Comparison of ENCODE assay signal across 17 cellular contexts in genomic region chr15:49718234-49718633, GRCh38.
DNase-seq lines count a peak whose midpoint lies in the region; ATAC-seq, FAIRE-seq and TF ChIP-seq lines count a peak whose summit lies in the region.
"Had no signal": no experiment of that assay in that cellular context is flagged by ENCODE, and none has a peak within 500 bp of the region (broad histone marks: within the 10 kb centered on the region; RNA-seq: fewer than 3 reads in every experiment).

No MANE protein-coding gene starts in this region.

- H3K27me3 ChIP-seq in IMR-90 (ENCODE audit: control insufficient read depth, insufficient read depth, low read length) (no peaks in the 10 kb centered on the region), bronchial epithelial cell (ENCODE audit: control insufficient read depth, insufficient read depth, low read length) (no peaks in the 10 kb centered on the region), left lung (no peaks in the 10 kb centered on the region), tibial artery (no peaks in the 10 kb centered on the region)
- H3K27me3 ChIP-seq: spleen had no signal

- no peak overlapping the region for H2AK9ac ChIP-seq in IMR-90 (replicated peaks; ENCODE audit: low read depth, low read length, poor library complexity)

- peak overlapping the region; percentile 92 for H3K18ac ChIP-seq in IMR-90 (ENCODE audit: low read depth, low read length)

- H3K4ac ChIP-seq in IMR-90 (ENCODE audit: low read depth, low read length) = no peak overlapping the region

- no peaks in the 10 kb centered on the region for H3K79me1 ChIP-seq in IMR-90 (ENCODE audit: low read depth in 1 of 2, low read length in 2 of 2)

- no peak for TF ChIP-seq POLR2A in IMR-90 (IDR thresholded peaks at IDR 0.05; ENCODE audit: low read depth, low read length)

- H3K4me3 ChIP-seq in IMR-90 (ENCODE audit: insufficient read depth, low read depth, low read length) (no peak overlapping the region), bronchial epithelial cell (ENCODE audit: low read depth, low read length) (no peak overlapping the region), left lung (no peak overlapping the region), tibial artery (no peak overlapping the region)
- H3K4me3 ChIP-seq: spleen had no signal

- WGBS in IMR-90 (ENCODE audit: extremely low coverage in 2 of 2, insufficient read length in 1 of 2), 2 experiments = no CpG with 5 or more reads among the region's 2 CpGs

- no peak overlapping the region; the same call in 1 of the 2 replicates for H4K5ac ChIP-seq in IMR-90 (ENCODE audit: low read depth, low read length)

- DNase-seq in IMR-90 (peak; percentile 69), bronchial epithelial cell (ENCODE audit: low read depth) (peak; percentile 4), left lung (no peak), tibial artery (no peak), DMS 273 (lab: John Stamatoyannopoulos, UW; ENCODE audit: unreplicated experiment) (no peak)
- DNase-seq in effector CD8-positive, alpha-beta T cell (lab: John Stamatoyannopoulos, UW) = no peak
- no peak for DNase-seq in stimulated activated CD4-positive, alpha-beta T cell treated with anti-CD3 and anti-CD28 coated beads, Interleukin-4, amount 100 ng/mL, for 4 hours
- DNase-seq: activated T-cell treated with anti-CD3 and anti-CD28 coated beads for 4 hours, anterior cingulate cortex, DMS79, endodermal cell, naive B cell, NCI-H226, SHP77, spleen had no signal

- no peak overlapping the region for H3K56ac ChIP-seq in IMR-90 (ENCODE audit: extremely low read depth, insufficient read depth, low read length)

- no peak overlapping the region for H2AK5ac ChIP-seq in IMR-90 (ENCODE audit: low read depth, low read length)

- H3K4me1 ChIP-seq in IMR-90 (ENCODE audit: control insufficient read depth, insufficient read depth, low read length) (peaks cover 2% of the 10 kb centered on the region; the same call in 1 of the 2 replicates), left lung (peaks cover 0 to 39% of the 10 kb centered on the region in 2 donors), tibial artery (peaks cover 0 to 17% (median 9%) of the 10 kb centered on the region in 4 donors)

- BruUV-seq in IMR-90 (replicated peaks; lab: Mats Ljungman, UMichigan) = no TSS peak

- POLR2A ChIA-PET in IMR-90 (lab: Charles Lee; ENCODE audit: unreplicated experiment) = no interaction called here

- no peak overlapping the region for H2BK120ac ChIP-seq in IMR-90 (ENCODE audit: low read depth, low read length)

- H3K9ac ChIP-seq in IMR-90 (ENCODE audit: low read depth, low read length) = no peak overlapping the region; the same call in 1 of the 2 replicates

- TF ChIP-seq RAD21 in IMR-90 (IDR thresholded peaks at IDR 0.05; ENCODE audit: low read length) = no peak

- H4K20me1 ChIP-seq in IMR-90 (ENCODE audit: insufficient read depth, low read length) = no peaks in the 10 kb centered on the region

- H3K14ac ChIP-seq in IMR-90 (replicated peaks; ENCODE audit: low read depth, low read length) = no peak overlapping the region

- H3K23ac ChIP-seq in IMR-90 (ENCODE audit: low read depth, low read length) = no peak overlapping the region

- CTCF ChIA-PET in IMR-90 (lab: Yijun Ruan, JAX) = no interaction called here

- intact Hi-C loops in IMR-90 (cut with micrococcal nuclease) = no loop called here
- intact Hi-C loops in left lung (cut with DNase I) = no loop called here
- intact Hi-C loops in tibial artery (cut with DNase I; ENCODE audit: low total_unique reads) = loop anchor here (5.0 to 10.0 kb wide), 2 partner anchors 73 to 164 kb away; no protein-coding TSS in a partner anchor

- H2BK5ac ChIP-seq in IMR-90 (ENCODE audit: low read depth, low read length, poor library complexity, severe bottlenecking) = peak overlapping the region; percentile 44

- ATAC-seq in IMR-90 (ENCODE audit: low read depth) (peak; percentile 60; the same call in 1 of the 2 replicates), left lung (peak; percentile 45), HG02678 (IDR thresholded peaks at IDR 0.05; ENCODE audit: unreplicated experiment) (no peak)

- TF ChIP-seq CTCF in IMR-90 (conservative IDR thresholded peaks at IDR 0.05; ENCODE audit: low read depth, low read length) (no peak), bronchial epithelial cell (IDR thresholded peaks at IDR 0.05; ENCODE audit: insufficient read depth, low read length, severe bottlenecking) (no peak), left lung (IDR thresholded peaks at IDR 0.05) (no peak), tibial artery (IDR thresholded peaks at IDR 0.05) (no peak)

- dilution Hi-C loops in IMR-90 (cut with HindIII; ENCODE audit: low sequenced_read_pairs, unreplicated experiment) = no loop called here

- H2AFZ ChIP-seq in IMR-90 (replicated peaks; ENCODE audit: low read length, poor library complexity) = no peak overlapping the region

- no peak for FAIRE-seq in bronchial epithelial cell (lab: Jason Lieb, UNC)

- H4K8ac ChIP-seq in IMR-90 (ENCODE audit: low read depth in 2 of 2, low read length in 2 of 2) = no peak overlapping the region

- no peak overlapping the region for H2BK20ac ChIP-seq in IMR-90 (ENCODE audit: low read depth, low read length)

- H3K9me3 ChIP-seq in IMR-90 (ENCODE audit: control insufficient read depth, insufficient read depth, low read length) = no peaks in the 10 kb centered on the region
- no peaks in the 10 kb centered on the region for H3K9me3 ChIP-seq in left lung
- no peaks in the 10 kb centered on the region for H3K9me3 ChIP-seq in tibial artery
- H3K9me3 ChIP-seq: spleen had no signal

- H3K36me3 ChIP-seq in IMR-90 (ENCODE audit: control insufficient read depth, insufficient read depth, low read length) = no peaks in the 10 kb centered on the region
- H3K36me3 ChIP-seq in bronchial epithelial cell (ENCODE audit: control insufficient read depth, insufficient read depth, low read length) = no peaks in the 10 kb centered on the region
- H3K36me3 ChIP-seq in left lung = no peaks in the 10 kb centered on the region
- H3K36me3 ChIP-seq in tibial artery = no peaks in the 10 kb centered on the region
- H3K36me3 ChIP-seq: spleen had no signal

- H2BK15ac ChIP-seq in IMR-90 (ENCODE audit: low read depth, low read length) = no peak overlapping the region

- no peak overlapping the region for H4K91ac ChIP-seq in IMR-90 (ENCODE audit: insufficient read depth, low read depth, low read length)

- in situ Hi-C loops in IMR-90 (cut with MboI; ENCODE audit: low sequenced_read_pairs) = no loop called here

- H3K9me1 ChIP-seq in IMR-90 (ENCODE audit: insufficient read depth, low read length) = no peaks in the 10 kb centered on the region

- H3K27ac ChIP-seq in IMR-90 (ENCODE audit: insufficient read depth, low read length) (peak overlapping the region; percentile 29; the same call in 1 of the 2 replicates), left lung (peak overlapping the region; percentile 46 to 56), tibial artery (peak overlapping the region; percentile 51 to 64)
- H3K27ac ChIP-seq: VCaP had no signal

- H3K4me2 ChIP-seq in IMR-90 (ENCODE audit: low read depth, low read length) = peak overlapping the region; percentile 86; the same call in 1 of the 2 replicates

TF ChIP-seq in IMR-90, 13 proteins besides CTCF, POLR2A, EP300 and RAD21:
- TF ChIP-seq CEBPB (IDR thresholded peaks at IDR 0.05; ENCODE audit: low read depth, low read length) (peak; percentile 90), MAFK (IDR thresholded peaks at IDR 0.05; ENCODE audit: low read depth, low read length) (no peak)

Comparison
In these comparisons a context has a peak if more than half of its experiments do, and no peak if none do; other contexts are left out.
1. DNase-seq: peak in IMR-90 (single experiment) and bronchial epithelial cell (single experiment); none in left lung (0 of 2), tibial artery (0 of 2), effector CD8-positive, alpha-beta T cell (single experiment), stimulated activated CD4-positive, alpha-beta T cell treated with anti-CD3 and anti-CD28 coated beads, Interleukin-4, amount 100 ng/mL, for 4 hours (0 of 2) and DMS 273 (single experiment).
2. Peak in every context shown above with its lines, with median percentiles within 50 percentile points of each other: H3K27ac ChIP-seq.